Comparison of ENCODE assay signal across 11 cellular contexts in the genomic region with DNA sequence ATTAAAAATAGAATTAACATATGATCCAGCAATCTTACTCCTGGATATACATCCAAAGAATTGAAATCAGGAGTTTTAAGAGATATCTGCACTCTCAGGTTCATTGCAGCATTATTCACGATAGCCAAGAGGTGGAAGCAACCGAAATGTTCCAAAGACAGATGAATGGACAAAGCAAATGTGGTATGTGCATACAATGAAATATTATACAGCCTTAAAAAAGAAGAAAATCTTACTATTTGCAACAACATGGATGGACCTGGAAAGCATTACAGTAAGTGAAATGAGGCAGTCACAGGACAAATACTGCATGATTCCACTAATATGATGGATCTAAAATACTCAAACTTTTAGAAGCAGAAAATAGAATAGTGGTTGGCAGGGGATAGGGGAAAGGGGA.
"Had no signal": no experiment of that assay in that cellular context is flagged by ENCODE, and none has a peak within 500 bp of the region (broad histone marks: within the 10 kb centered on the region; RNA-seq: fewer than 3 reads in every experiment).

No MANE protein-coding gene starts in this region.

- H3K36me3 ChIP-seq: HAP-1 had no signal

- H3K27ac ChIP-seq: GM23248 had no signal

- FAIRE-seq: H1, H54 had no signal

- ATAC-seq: GM23338, HCT116 had no signal

- H2AFZ ChIP-seq: GM23248, GM23338 had no signal

- DNase-seq: GM23248, GOT3, H7, H9, HCEC 1CT, HFFc6 had no signal

- H3K4me3 ChIP-seq: GM23248, GM23338, HAP-1 had no signal

- H3K4me1 ChIP-seq: HAP-1 had no signal

- H3K9ac ChIP-seq: GM23248 had no signal

- H3K4me2 ChIP-seq: GM23338 had no signal
